In genomic region chr11:24637520-24637919, GRCh38 we compare ENCODE assay signal across 26 cellular contexts.
DNase-seq lines count a peak whose midpoint lies in the region; ATAC-seq, FAIRE-seq and TF ChIP-seq lines count a peak whose summit lies in the region.
"Had no signal": no experiment of that assay in that cellular context is flagged by ENCODE, and none has a peak within 500 bp of the region (broad histone marks: within the 10 kb centered on the region; RNA-seq: fewer than 3 reads in every experiment).

No MANE protein-coding gene starts in this region.

- no peaks in the 10 kb centered on the region for H3K27me3 ChIP-seq in bronchial epithelial cell (ENCODE audit: control insufficient read depth, insufficient read depth, low read length)
- H3K27me3 ChIP-seq: BLaER1, MG63 had no signal

- in situ Hi-C loops in ACHN (cut with HindIII; ENCODE audit: low pct_ligation_motif_present, low pct_unique_long_range_greater_than_20kb, low sequenced_read_pairs): no loop called here

- DNase-seq in DMS53 (lab: John Stamatoyannopoulos, UW) (peak; percentile 48), HT-29 (ENCODE audit: low spot score) (peak; percentile 43), bronchial epithelial cell (ENCODE audit: low read depth) (peak; percentile 44), mucosa of gallbladder (ENCODE audit: low spot score) (peak; percentile 16), T-helper 17 cell (no peak), ACHN (no peak)
- DNase-seq: CD4-positive, alpha-beta memory T cell; DMS153; GF-D8; H7; HFFc6; MG63; NCI-H1048; NCI-H1417 treated with DMSO at 0.1 percent for 48 hours; NCI-H187; NCI-H345; NCI-H526 treated with DMSO at 0.1 percent for 48 hours; RPMI8226; SHP77; SW 1271 had no signal

- no peaks in the 10 kb centered on the region for H3K36me3 Mint-ChIP-seq in T-helper 17 cell (ENCODE audit: low read depth)
- H3K36me3 Mint-ChIP-seq: CD4-positive, alpha-beta memory T cell had no signal

- H3K4me3 ChIP-seq in bronchial epithelial cell (ENCODE audit: low read depth, low read length): no peak overlapping the region
- H3K4me3 ChIP-seq: BLaER1, K562, MG63, SK-N-MC had no signal

- no peak for TF ChIP-seq CTCF in bronchial epithelial cell (IDR thresholded peaks at IDR 0.05; ENCODE audit: insufficient read depth, low read length, severe bottlenecking)

- no peak for ATAC-seq in T-helper 17 cell
- no peak for ATAC-seq in HG03108 (IDR thresholded peaks at IDR 0.05; ENCODE audit: unreplicated experiment)
- ATAC-seq: HepG2, K562 had no signal

- H3K36me3 ChIP-seq in bronchial epithelial cell (ENCODE audit: control insufficient read depth, insufficient read depth, low read length): no peaks in the 10 kb centered on the region
- H3K36me3 ChIP-seq: BLaER1, MG63 had no signal

- FAIRE-seq in bronchial epithelial cell (lab: Jason Lieb, UNC): no peak
- FAIRE-seq: GM19239, HepG2, K562 had no signal

- H3K9me3 ChIP-seq in T-helper 17 cell (ENCODE audit: control insufficient read depth, low read length, poor library complexity, severe bottlenecking): no peaks in the 10 kb centered on the region
- H3K9me3 ChIP-seq: BLaER1, MG63 had no signal

- no peak overlapping the region for H3K27ac Mint-ChIP-seq in T-helper 17 cell
- H3K27ac Mint-ChIP-seq: CD4-positive, alpha-beta memory T cell; HFFc6 had no signal

- no peak overlapping the region for H3K4me3 Mint-ChIP-seq in T-helper 17 cell
- H3K4me3 Mint-ChIP-seq: CD4-positive, alpha-beta memory T cell; HFFc6 had no signal

- no peaks in the 10 kb centered on the region for H3K27me3 Mint-ChIP-seq in T-helper 17 cell
- H3K27me3 Mint-ChIP-seq: CD4-positive, alpha-beta memory T cell had no signal

- no peaks in the 10 kb centered on the region for H3K4me1 Mint-ChIP-seq in T-helper 17 cell
- H3K4me1 Mint-ChIP-seq: CD4-positive, alpha-beta memory T cell had no signal

Comparison
In these comparisons a context has a peak if more than half of its experiments do, and no peak if none do; other contexts are left out.
1. DNase-seq: peak in DMS53 (single experiment), HT-29 (single experiment), bronchial epithelial cell (single experiment) and mucosa of gallbladder (single experiment); none in T-helper 17 cell (0 of 3) and ACHN (single experiment).